In the genomic region with DNA sequence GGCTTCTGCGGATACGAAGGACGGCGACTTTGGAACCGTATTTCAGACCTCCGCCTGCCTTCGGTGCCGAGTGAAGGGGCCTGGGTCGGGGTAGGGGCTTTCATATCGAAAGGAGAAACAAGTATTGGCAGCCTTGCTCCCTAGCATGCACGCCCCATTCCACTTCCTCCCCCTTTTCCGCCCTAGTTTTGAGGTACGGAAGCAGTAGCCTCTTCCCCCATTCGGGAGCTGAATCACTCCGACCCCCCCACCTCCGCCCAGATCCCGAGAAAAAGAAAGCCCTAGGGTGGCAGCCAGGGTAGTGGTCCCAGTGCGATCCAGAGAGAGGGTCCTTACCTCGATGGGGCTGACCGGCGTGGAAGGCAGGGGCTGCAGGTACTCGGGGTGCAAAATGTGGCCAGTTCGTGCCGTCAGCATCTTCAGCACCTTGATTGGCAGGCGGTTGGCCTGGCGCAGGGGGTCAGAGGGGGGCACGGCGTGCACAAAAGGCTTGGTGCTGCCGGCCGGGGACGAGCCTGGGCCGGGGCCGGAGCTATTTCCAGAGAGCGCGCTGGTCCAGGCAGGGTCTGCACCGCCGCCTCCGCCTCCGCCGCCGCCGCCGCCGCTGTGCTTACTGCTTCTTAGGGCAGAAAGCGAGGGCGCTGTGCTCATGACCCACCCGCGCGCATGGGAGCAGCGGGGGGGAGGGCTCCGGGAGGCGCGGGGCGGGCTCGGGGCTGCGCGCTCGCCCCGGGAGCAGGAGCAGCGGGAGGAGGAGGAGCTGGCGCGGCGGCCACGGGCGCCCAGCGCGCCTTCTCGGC, we compare ENCODE assay signal across 8 cellular contexts. TPM values are rescaled to one million over a fixed set of nuclear protein-coding genes. Genes with fewer than 3 reads are reported as not detected.
DNase-seq lines count a peak whose midpoint lies in the region; ATAC-seq lines count a peak whose summit lies in the region.

No MANE protein-coding gene starts in this region.

- H3K4me3 Mint-ChIP-seq in T-helper 17 cell (peak overlapping the region; percentile 91), naive B cell (peak overlapping the region; percentile 78 to 91 (median 87))

- H3K9me3 ChIP-seq in T-helper 17 cell (ENCODE audit: control insufficient read depth, low read length, poor library complexity, severe bottlenecking), result no peaks in the 10 kb centered on the region
- H3K9me3 ChIP-seq in esophagus (ENCODE audit: control insufficient read depth in 2 of 2, insufficient read depth in 1 of 2, low read depth in 1 of 2, low read length in 1 of 2), result no peaks in the 10 kb centered on the region

- H3K27ac ChIP-seq in esophagus (ENCODE audit: low read depth in 2 of 2, low read length in 1 of 2), result peak overlapping the region; percentile 98 to 99

- H3K9me3 Mint-ChIP-seq in naive B cell, result peaks cover 2 to 6% (median 5%) of the 10 kb centered on the region in 7 donors

- DNase-seq in Ammon's horn (ENCODE audit: low spot score) (peak; percentile 54), T-helper 17 cell (no peak), naive B cell (no peak)

- H3K4me3 ChIP-seq in esophagus (ENCODE audit: low read depth in 1 of 2, low read length in 2 of 2), result peak overlapping the region; percentile 88 to 89

- no peak overlapping the region for H3K27ac Mint-ChIP-seq in T-helper 17 cell
- H3K27ac Mint-ChIP-seq in naive B cell, result peak overlapping the region in 1 of 6 donors; percentile 51

- 1% methylated on average over 47 to 68 of the region's 68 CpGs for WGBS in esophagus, 2 donors

- peaks cover 0 to 14% of the 10 kb centered on the region in 2 donors for H3K36me3 ChIP-seq in esophagus (ENCODE audit: control insufficient read depth in 2 of 2, insufficient read depth in 2 of 2, low read length in 1 of 2)

- ATAC-seq in GM18498 (IDR thresholded peaks at IDR 0.05; ENCODE audit: unreplicated experiment), result peak; percentile 27
- ATAC-seq in HG03342 (IDR thresholded peaks at IDR 0.05; ENCODE audit: unreplicated experiment), result peak; percentile 15
- peak; percentile 39 for ATAC-seq in T-helper 17 cell
- ATAC-seq in naive B cell (ENCODE audit: low read depth in 2 of 2), result peak; percentile 12 to 16
- ATAC-seq in GM18858 (IDR thresholded peaks at IDR 0.05; ENCODE audit: unreplicated experiment), result no peak
- no peak for ATAC-seq in GM21526 (IDR thresholded peaks at IDR 0.05; ENCODE audit: low FRiP score, unreplicated experiment)

- H3K4me1 ChIP-seq in esophagus (ENCODE audit: control insufficient read depth in 2 of 2, insufficient read depth in 2 of 2, low read length in 1 of 2), result peaks cover 0 to 2% of the 10 kb centered on the region in 2 donors

- H3K27me3 Mint-ChIP-seq in T-helper 17 cell, result peaks cover 34% of the 10 kb centered on the region
- peaks cover 42 to 65% (median 50%) of the 10 kb centered on the region in 3 donors for H3K27me3 Mint-ChIP-seq in naive B cell

- H3K36me3 Mint-ChIP-seq in T-helper 17 cell (ENCODE audit: low read depth) (peaks cover 8% of the 10 kb centered on the region), naive B cell (peaks cover 4 to 24% of the 10 kb centered on the region in 2 donors)

- H3K27me3 ChIP-seq in esophagus (ENCODE audit: control insufficient read depth in 1 of 2, insufficient read depth in 2 of 2, low read length in 2 of 2), result no peaks in the 10 kb centered on the region

- H3K4me1 Mint-ChIP-seq in T-helper 17 cell (peaks cover 17% of the 10 kb centered on the region), naive B cell (peaks cover 24 to 38% (median 32%) of the 10 kb centered on the region in 3 donors)

RNA-seq across cellular contexts. Expression of gene ZNF503, which starts 0.6 kb away (rescaled TPM):
- total RNA-seq in T-helper 17 cell, result under 1 TPM; 0.12 to 0.50 TPM
- polyA plus RNA-seq in esophagus (10 to 100 TPM; 14.5 to 19.4 TPM), naive B cell (ENCODE audit: low read depth in 6 of 6) (not detected)

RNA-seq across cellular contexts. Expression of gene LRMDA, which starts 30.5 kb away (rescaled TPM):
- total RNA-seq in T-helper 17 cell, result not detected
- polyA plus RNA-seq in esophagus (1 to 10 TPM; 1.8 to 4.0 TPM), naive B cell (ENCODE audit: low read depth in 6 of 6) (1 to 10 TPM in 1 of 6 donors, not detected in 5; 2.1 TPM)

Comparison
In these comparisons a context has a peak if more than half of its experiments do, and no peak if none do; other contexts are left out.
1. ATAC-seq: peak in GM18498 (single experiment), HG03342 (single experiment), T-helper 17 cell (single experiment) and naive B cell (2 of 2); none in GM18858 (single experiment) and GM21526 (single experiment).
2. RNA of gene ZNF503, which starts 0.6 kb away (polyA plus RNA-seq): 14.5 to 19.4 TPM in esophagus; not detected in naive B cell; every median in the first group is over 10 times any median in the second.